Comparison of ENCODE assay signal across 13 cellular contexts in genomic region chr1:162972768-162973167, GRCh38.
"Had no signal": no experiment of that assay in that cellular context is flagged by ENCODE, and none has a peak within 500 bp of the region (broad histone marks: within the 10 kb centered on the region; RNA-seq: fewer than 3 reads in every experiment).

No MANE protein-coding gene starts in this region.

- ATAC-seq: left lobe of liver; naive thymus-derived CD4-positive, alpha-beta T cell; stimulated activated naive B cell treated with anti-CD40 and anti-IgM and Interleukin-4, amounts not matched to agents 10 μg/mL and 1 μg/mL and 100 μg/mL, for 72 hours had no signal

- DNase-seq: activated CD4-positive, alpha-beta T cell treated with anti-CD3 and anti-CD28 coated beads, Interleukin-2, amount 10 ng/mL, durations not matched to agents 7 days and 5 days; activated CD8-positive, alpha-beta memory T cell treated with anti-CD3 and anti-CD28 coated beads for 24 hours; activated naive CD4-positive, alpha-beta T cell treated with Interleukin-2 at 50 U/mL for 16 hours; endodermal cell; erythroblast; islet precursor cell; naive thymus-derived CD4-positive, alpha-beta T cell; retina; stimulated activated CD4-positive, alpha-beta T cell treated with anti-CD3 and anti-CD28 coated beads, Interleukin-15, amount 100 ng/mL, for 24 hours; stimulated activated CD4-positive, alpha-beta T cell treated with anti-CD3 and anti-CD28 coated beads, Interleukin-4, amount 100 ng/mL, for 1 hour; stimulated activated naive B cell treated with anti-CD40 and anti-IgM and Interleukin-4, amounts not matched to agents 10 μg/mL and 1 μg/mL and 100 μg/mL, for 72 hours; thyroid gland had no signal
